ENCODE assay signal across 16 cellular contexts in the genomic region with DNA sequence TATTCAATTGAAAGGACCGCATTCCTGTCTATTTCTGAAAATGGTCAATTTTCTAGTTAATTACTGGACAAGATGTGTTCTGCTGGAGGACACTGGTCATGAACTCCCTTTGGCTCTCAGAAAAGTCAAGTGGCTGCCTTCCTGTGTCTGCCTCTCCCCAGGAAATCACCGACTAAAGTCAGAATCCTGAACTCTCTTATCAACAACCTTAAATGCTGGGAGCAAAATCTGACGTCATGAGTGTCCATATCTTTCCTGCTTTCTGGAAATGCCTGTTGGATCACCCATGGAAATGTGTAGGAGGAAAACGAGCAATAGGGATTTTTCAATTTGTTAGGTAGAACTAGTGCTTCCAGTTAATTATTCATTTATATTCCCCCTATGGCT. TPM values are rescaled to one million over a fixed set of nuclear protein-coding genes. Genes with fewer than 3 reads are reported as not detected.
DNase-seq lines count a peak whose midpoint lies in the region; ATAC-seq and TF ChIP-seq lines count a peak whose summit lies in the region.
"Had no signal": no experiment of that assay in that cellular context is flagged by ENCODE, and none has a peak within 500 bp of the region (broad histone marks: within the 10 kb centered on the region; RNA-seq: fewer than 3 reads in every experiment).

No MANE protein-coding gene starts in this region.

- intact Hi-C loops in Right ventricle myocardium superior (cut with DNase I) (no loop called here), right lobe of liver (cut with DNase I) (no loop called here)

- peak; percentile 12 to 61 for DNase-seq in cardiac muscle cell (ENCODE audit: low read depth in 1 of 2, low spot score in 1 of 2)
- DNase-seq in Right ventricle myocardium superior = no peak
- DNase-seq in right lobe of liver = peak in 1 of 3 donors; percentile 44
- DNase-seq in LoVo (ENCODE audit: low spot score) = no peak
- no peak for DNase-seq in activated gamma-delta T cell treated with Interleukin-2 at 50 U/mL for 16 hours
- DNase-seq: ACHN; Calu3; CD4-positive, alpha-beta T cell; DMS79 treated with DMSO at 0.1 percent for 48 hours; NCI-H146; NCI-H2081 treated with DMSO at 0.1 percent for 48 hours; NCI-H774; SHP77 treated with DMSO at 0.1 percent for 48 hours had no signal

- no peaks in the 10 kb centered on the region for H3K27me3 ChIP-seq in cardiac muscle cell
- no peaks in the 10 kb centered on the region for H3K27me3 ChIP-seq in right lobe of liver
- H3K27me3 ChIP-seq in thymus (ENCODE audit: control insufficient read depth, insufficient read depth) = no peaks in the 10 kb centered on the region

- H3K4me1 ChIP-seq in cardiac muscle cell (ENCODE audit: low read depth) (peaks cover 19% of the 10 kb centered on the region), right lobe of liver (no peaks in the 10 kb centered on the region), thymus (ENCODE audit: control insufficient read depth, insufficient read depth, low read length) (no peaks in the 10 kb centered on the region)

- no peaks in the 10 kb centered on the region for H3K36me3 ChIP-seq in cardiac muscle cell
- no peaks in the 10 kb centered on the region for H3K36me3 ChIP-seq in right lobe of liver
- H3K36me3 ChIP-seq in thymus (ENCODE audit: control insufficient read depth, insufficient read depth) = no peaks in the 10 kb centered on the region

- H3K4me3 ChIP-seq in cardiac muscle cell = no peak overlapping the region
- no peak overlapping the region for H3K4me3 ChIP-seq in right lobe of liver
- H3K4me3 ChIP-seq in thymus (ENCODE audit: low read length) = no peak overlapping the region

- no peak for TF ChIP-seq POLR2A in right lobe of liver (IDR thresholded peaks at IDR 0.05)

- ATAC-seq in Right ventricle myocardium superior (ENCODE audit: poor library complexity) (no peak), right lobe of liver (peak; percentile 53 to 87 (median 76))
- ATAC-seq: Panc1 had no signal

- H3K27ac ChIP-seq in cardiac muscle cell = no peak overlapping the region
- H3K27ac ChIP-seq in VCaP = peak overlapping the region; percentile 16; the same call in 1 of the 2 replicates
- no peak overlapping the region for H3K27ac ChIP-seq in right lobe of liver
- H3K27ac ChIP-seq in thymus (ENCODE audit: low read depth) = peak overlapping the region; percentile 18

- H3K9me3 ChIP-seq in cardiac muscle cell (ENCODE audit: low read depth) (no peaks in the 10 kb centered on the region), right lobe of liver (no peaks in the 10 kb centered on the region), thymus (ENCODE audit: control insufficient read depth) (no peaks in the 10 kb centered on the region)

- WGBS in right lobe of liver (ENCODE audit: insufficient coverage, low coverage, low lambda C conversion rate, missing lambda C conversion rate) = 48% methylated on average over 4 of the region's 4 CpGs
- WGBS in thymus = 87% methylated on average over 4 of the region's 4 CpGs

- TF ChIP-seq CTCF in cardiac muscle cell (IDR thresholded peaks at IDR 0.05; ENCODE audit: low read depth, low read length) = no peak
- no peak for TF ChIP-seq CTCF in VCaP (conservative IDR thresholded peaks at IDR 0.05)
- TF ChIP-seq CTCF in right lobe of liver (IDR thresholded peaks at IDR 0.05) = no peak

RNA-seq across cellular contexts. Expression of gene PLCB1, which starts 53.5 kb away (rescaled TPM):
- total RNA-seq in cardiac muscle cell = 9.0 and 17.6 TPM in 2 replicates
- 8.0 and 13.1 TPM in 2 replicates for polyA plus RNA-seq in cardiac muscle cell
- total RNA-seq in Right ventricle myocardium superior = 6.3 TPM
- total RNA-seq in right lobe of liver = 1 to 10 TPM; 5.0 to 9.9 (median 5.7) TPM
- polyA plus RNA-seq in thymus = 4.1 TPM

RNA-seq across cellular contexts. Expression of gene TMX4, which starts 59.0 kb away (rescaled TPM):
- total RNA-seq in cardiac muscle cell = 33.9 and 42.2 TPM in 2 replicates
- polyA plus RNA-seq in cardiac muscle cell = 34.8 and 40.6 TPM in 2 replicates
- 123 TPM for total RNA-seq in Right ventricle myocardium superior
- total RNA-seq in right lobe of liver = 10 to 100 TPM; 24.6 to 27.7 (median 25.7) TPM
- 10.5 TPM for polyA plus RNA-seq in thymus

Comparison
In these comparisons a context has a peak if more than half of its experiments do, and no peak if none do; other contexts are left out.
1. DNase-seq: peak in cardiac muscle cell (2 of 2); none in Right ventricle myocardium superior (single experiment), LoVo (single experiment) and activated gamma-delta T cell treated with Interleukin-2 at 50 U/mL for 16 hours (single experiment).
2. H3K27ac ChIP-seq: peak in VCaP (single experiment) and thymus (single experiment); none in cardiac muscle cell (single experiment) and right lobe of liver (0 of 3).